20 cellular contexts compared by ENCODE assay signal in genomic region chr15:41824062-41824745, GRCh38.
"Had no signal": no experiment of that assay in that cellular context is flagged by ENCODE, and none has a peak within 500 bp of the region (broad histone marks: within the 10 kb centered on the region; RNA-seq: fewer than 3 reads in every experiment).

No MANE protein-coding gene starts in this region.

- H3K27me3 ChIP-seq: brain microvascular endothelial cell, cardiac muscle cell, MG63, Peyer's patch had no signal

- H3K4me3 ChIP-seq: cardiac muscle cell, MG63, Peyer's patch had no signal

- H3K36me3 ChIP-seq: MG63 had no signal

- H3K27ac ChIP-seq: brain microvascular endothelial cell, cardiac muscle cell, Peyer's patch had no signal

- H3K9me3 ChIP-seq: MG63, Peyer's patch had no signal

- DNase-seq: activated CD4-positive, alpha-beta T cell treated with anti-CD3 and anti-CD28 coated beads for 48 hours; activated CD4-positive, alpha-beta T cell treated with anti-CD3 and anti-CD28 coated beads, Interleukin-2, amount 50 U/mL, for 4 hours; activated CD4-positive, CD25-positive, alpha-beta regulatory T cell treated with anti-CD3 and anti-CD28 coated beads, Interleukin-2, amount 50 U/mL, for 72 hours; activated effector memory CD4-positive, alpha-beta T cell treated with anti-CD3 and anti-CD28 coated beads, Interleukin-2, amount 50 U/mL, for 16 hours; activated naive CD4-positive, alpha-beta T cell treated with anti-CD3 and anti-CD28 coated beads for 36 hours; activated T-cell treated with anti-CD3 and anti-CD28 coated beads, Interleukin-2, amount 50 U/mL, for 4 hours; amygdala; brain microvascular endothelial cell; MG63; MV-4-11; NCI-H1092 treated with DMSO at 0.1 percent for 48 hours; NCI-H1417 treated with DMSO at 0.1 percent for 48 hours; NCI-H1694 treated with DMSO at 0.1 percent for 48 hours; NCI-H2029 treated with DMSO at 0.1 percent for 48 hours; NCI-H446; NCI-H524; Peyer's patch; SIG-M5; T-helper 1 cell had no signal
